ENCODE assay signal across 20 cellular contexts in the genomic region with DNA sequence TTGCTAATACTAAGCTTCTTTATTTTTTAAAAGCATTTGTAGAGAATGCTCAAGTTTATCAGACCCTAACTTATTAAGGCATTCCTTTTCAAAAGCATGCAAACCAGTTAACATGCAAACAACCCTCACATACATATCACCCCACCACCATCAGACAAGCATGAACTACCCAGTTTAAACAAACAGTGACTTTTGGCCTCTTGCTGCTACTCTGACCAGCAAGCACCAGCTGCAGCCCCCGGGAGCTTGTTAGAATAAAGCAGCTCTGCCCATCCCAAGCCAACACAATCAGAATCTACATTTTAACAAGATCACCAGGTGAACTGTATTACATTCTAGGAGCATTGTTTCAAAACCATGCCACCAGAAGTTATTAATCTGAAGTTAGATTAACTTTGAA. TPM values are rescaled to one million over a fixed set of nuclear protein-coding genes. Genes with fewer than 3 reads are reported as not detected.
A peak's percentile ranks its signal among the peaks of the same experiment; 100 is the strongest.
DNase-seq lines count a peak whose midpoint lies in the region; FAIRE-seq and TF ChIP-seq lines count a peak whose summit lies in the region.
"Had no signal": no experiment of that assay in that cellular context is flagged by ENCODE, and none has a peak within 500 bp of the region (broad histone marks: within the 10 kb centered on the region; RNA-seq: fewer than 3 reads in every experiment).

No MANE protein-coding gene starts in this region.

- H3K27ac Mint-ChIP-seq in endodermal cell (peak overlapping the region; percentile 63), nephron (peak overlapping the region in 2 of 3 experiments; percentile 15 to 56)

- H3K27me3 Mint-ChIP-seq in endodermal cell (ENCODE audit: insufficient read depth) (no peaks in the 10 kb centered on the region), nephron (ENCODE audit: low read depth) (no peaks in the 10 kb centered on the region)
- H3K27me3 Mint-ChIP-seq: CD8-positive, alpha-beta memory T cell had no signal

- peak; percentile 42 for DNase-seq in EH (ENCODE audit: low read depth)
- DNase-seq in HuH-7 (ENCODE audit: low spot score) = peak; percentile 45
- no peak for DNase-seq in endodermal cell
- no peak for DNase-seq in GM19239 (ENCODE audit: insufficient read length, low spot score)
- DNase-seq in UCSD-AML1 (lab: John Stamatoyannopoulos, UW; ENCODE audit: unreplicated experiment) = no peak
- DNase-seq in dedifferentiated amniotic fluid mesenchymal stem cell (ENCODE audit: extremely low spot score) = no peak
- no peak for DNase-seq in GM10266 (ENCODE audit: extremely low spot score)
- DNase-seq: C1 segment of cervical spinal cord; CD8-positive, alpha-beta memory T cell; HCEC 1CT; MV-4-11; NCI-H187; NCI-H2227 treated with DMSO at 0.1 percent for 48 hours; NCI-H510A treated with DMSO at 0.1 percent for 48 hours; NK-92 treated with Interleukin-12 subunit alpha and Interleukin-12 subunit beta, amount 100 ng/mL, for 24 hours; T-helper 1 cell had no signal

- H3K36me3 ChIP-seq in endodermal cell (ENCODE audit: control insufficient read depth, insufficient read depth, low read length) = no peaks in the 10 kb centered on the region

- peaks cover 5% of the 10 kb centered on the region for H3K4me1 Mint-ChIP-seq in endodermal cell
- no peaks in the 10 kb centered on the region for H3K4me1 Mint-ChIP-seq in nephron

- H3K4me3 Mint-ChIP-seq in endodermal cell = no peak overlapping the region
- no peak overlapping the region for H3K4me3 Mint-ChIP-seq in nephron

- no peaks in the 10 kb centered on the region for H3K9me3 ChIP-seq in endodermal cell (ENCODE audit: control insufficient read depth, low read length)

- H3K36me3 Mint-ChIP-seq in endodermal cell (ENCODE audit: low read depth) (no peaks in the 10 kb centered on the region), nephron (ENCODE audit: low read depth) (no peaks in the 10 kb centered on the region)

- H3K4me1 ChIP-seq in endodermal cell (ENCODE audit: control insufficient read depth, insufficient read depth, low read length) = peaks cover 4% of the 10 kb centered on the region

- no peak overlapping the region for H3K9ac ChIP-seq in endodermal cell (ENCODE audit: extremely low read depth, low read length, poor library complexity, severe bottlenecking)
- H3K9ac ChIP-seq: KMS-11 had no signal

- H3K27ac ChIP-seq in endodermal cell (ENCODE audit: low read depth, low read length) = no peak overlapping the region
- H3K27ac ChIP-seq: KMS-11 had no signal

- H3K27me3 ChIP-seq in endodermal cell (ENCODE audit: control insufficient read depth, insufficient read depth, low read length, poor library complexity, severe bottlenecking) = no peaks in the 10 kb centered on the region

- no peak overlapping the region for H3K4me3 ChIP-seq in endodermal cell (ENCODE audit: low read length)

- WGBS in endodermal cell (ENCODE audit: insufficient coverage in 1 of 2, insufficient read length in 1 of 2), 2 experiments = 66% methylated on average over 1 of the region's 1 CpG; no CpG with 5 or more reads in 1 of the 2 experiments

- TF ChIP-seq CTCF in endodermal cell (conservative IDR thresholded peaks at IDR 0.05) = no peak
- no peak for TF ChIP-seq CTCF in nephron (IDR thresholded peaks at IDR 0.05; ENCODE audit: unreplicated experiment in 3 of 3)
- no peak for TF ChIP-seq CTCF in GM10266 (IDR thresholded peaks at IDR 0.05; ENCODE audit: control insufficient read depth, insufficient read depth, low read depth, missing control alignments)

- H3K9me3 Mint-ChIP-seq in endodermal cell (no peaks in the 10 kb centered on the region), nephron (no peaks in the 10 kb centered on the region)
- H3K9me3 Mint-ChIP-seq: CD8-positive, alpha-beta memory T cell had no signal

- no peak for FAIRE-seq in GM19239 (lab: Jason Lieb, UNC)
- FAIRE-seq: D721Med, RCC 7860 had no signal

RNA-seq across cellular contexts. Expression of gene NUP153, which starts 5.8 kb away (rescaled TPM):
- 10 to 100 TPM; 58.9 to 69.6 TPM for total RNA-seq in endodermal cell
- 55.4 TPM for polyA plus RNA-seq in endodermal cell (2013, experiment 1 of 2)
- 54.9 TPM for polyA plus RNA-seq in endodermal cell (2013, experiment 2 of 2)

Comparison
In these comparisons a context has a peak if more than half of its experiments do, and no peak if none do; other contexts are left out.
1. DNase-seq: peak in EH (single experiment) and HuH-7 (single experiment); none in endodermal cell (single experiment), GM19239 (single experiment), UCSD-AML1 (single experiment), dedifferentiated amniotic fluid mesenchymal stem cell (single experiment) and GM10266 (single experiment).